In the genomic region with DNA sequence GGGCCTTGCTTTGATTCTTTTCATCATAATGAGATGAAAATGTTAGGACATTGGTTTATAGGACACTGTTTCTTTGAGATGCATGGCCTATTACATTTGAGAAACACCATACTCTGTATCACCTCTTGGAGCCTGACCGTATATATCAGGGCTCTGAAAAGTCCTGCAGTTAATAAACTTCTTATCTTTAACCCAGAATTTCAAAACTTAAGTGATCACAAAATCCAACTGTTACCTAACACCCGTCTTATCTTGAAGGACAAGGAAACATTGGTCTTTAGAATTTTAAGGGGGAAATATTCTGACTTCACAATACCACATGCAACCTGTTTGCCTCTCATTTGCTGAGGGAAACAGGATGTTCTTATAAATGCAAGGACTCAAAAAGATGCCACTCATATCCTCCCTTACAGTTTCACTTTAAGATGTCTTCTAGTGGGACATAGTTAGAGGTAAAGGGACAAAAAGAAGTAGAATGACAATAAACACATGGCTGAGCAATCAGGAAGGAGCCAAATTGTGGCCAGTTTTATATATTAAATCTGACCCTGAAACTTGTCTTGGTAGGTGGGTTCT, we compare ENCODE assay signal across 10 cellular contexts.
A peak's percentile ranks its signal among the peaks of the same experiment; 100 is the strongest.
DNase-seq lines count a peak whose midpoint lies in the region; ATAC-seq, FAIRE-seq and TF ChIP-seq lines count a peak whose summit lies in the region.
"Had no signal": no experiment of that assay in that cellular context is flagged by ENCODE, and none has a peak within 500 bp of the region (broad histone marks: within the 10 kb centered on the region; RNA-seq: fewer than 3 reads in every experiment).

No MANE protein-coding gene starts in this region.

- H3K4ac ChIP-seq in H1 (replicated peaks; ENCODE audit: insufficient read length, low read depth, low read length) = no peak overlapping the region

- TF ChIP-seq CTCF in H1 (IDR thresholded peaks at IDR 0.05; ENCODE audit: control extremely low read depth in 1 of 3, insufficient read depth in 1 of 3, low read depth in 1 of 3, low read length in 3 of 3) (no peak), tibial nerve (IDR thresholded peaks at IDR 0.05) (no peak)

- WGBS in H1 (ENCODE audit: extremely low coverage in 1 of 2, insufficient coverage in 1 of 2, insufficient read length in 1 of 2, insufficient replicate concordance in 2 of 2, low coverage in 1 of 2, low lambda C conversion rate in 2 of 2, missing lambda C conversion rate in 1 of 2), 2 experiments = 92% methylated on average over 2 of the region's 2 CpGs; no CpG with 5 or more reads in 1 of the 2 experiments
- 81 to 84% methylated on average over 2 of the region's 2 CpGs for WGBS in tibial nerve, 2 donors

- TF ChIP-seq POLR2A in H1 (IDR thresholded peaks at IDR 0.05; ENCODE audit: control extremely low read depth in 1 of 2, low read depth in 2 of 2, low read length in 2 of 2) = no peak
- TF ChIP-seq POLR2A in tibial nerve (IDR thresholded peaks at IDR 0.05) = no peak

- H4K91ac ChIP-seq in H1 (replicated peaks; ENCODE audit: insufficient read length, low read length) = no peak overlapping the region

- no peak for DNase-seq in activated naive CD4-positive, alpha-beta T cell treated with Interleukin-2 at 50 U/mL for 16 hours
- DNase-seq in H1 (ENCODE audit: low read depth in 1 of 2, low spot score in 2 of 2) (no peak), tibial nerve (ENCODE audit: low spot score in 2 of 2) (no peak), NCI-H1048 (lab: John Stamatoyannopoulos, UW) (no peak), NCI-H2171 treated with DMSO at 0.1 percent for 48 hours (lab: John Stamatoyannopoulos, UW) (no peak), NCI-H1417 (lab: John Stamatoyannopoulos, UW) (no peak)
- DNase-seq: NCI-H2081 treated with DMSO at 0.1 percent for 48 hours had no signal

- peak overlapping the region; percentile 38; the same call in 1 of the 2 replicates for H3K18ac ChIP-seq in H1 (ENCODE audit: extremely low read depth, low read length)

- no peak overlapping the region for H4K8ac ChIP-seq in H1 (ENCODE audit: extremely low read depth, insufficient read depth, low read length)

- H3K4me2 ChIP-seq in H1 (ENCODE audit: insufficient read depth in 1 of 2, low read depth in 2 of 2, low read length in 2 of 2) = no peak overlapping the region

- H2BK20ac ChIP-seq in H1 (ENCODE audit: low read length) = 0 out of 2 replicates have a peak overlapping the region, but pooled peaks have one; percentile 9

- POLR2A ChIA-PET in H1 (lab: Charles Lee; ENCODE audit: partially characterized antibody) = no interaction called here

- H3K9me3 ChIP-seq in H1 (ENCODE audit: insufficient read depth in 2 of 2, low read depth in 1 of 2, low read length in 1 of 2) (no peaks in the 10 kb centered on the region), tibial nerve (no peaks in the 10 kb centered on the region)

- no peak overlapping the region for H2AK5ac ChIP-seq in H1 (ENCODE audit: low read depth, low read length)

- H3K79me2 ChIP-seq in H1 (ENCODE audit: control insufficient read depth in 1 of 2, insufficient read depth in 2 of 2, low read length in 2 of 2) = no peaks in the 10 kb centered on the region

- CTCF ChIA-PET in H1 (lab: Charles Lee; ENCODE audit: partially characterized antibody) = interaction anchor here (0.9 to 3.0 kb wide), 12 partner anchors 11 to 278 kb away, joined by 3 to 22 read pairs (median 4); no protein-coding TSS in a partner anchor

- no peak for TF ChIP-seq RAD21 in H1 (IDR thresholded peaks at IDR 0.05 in 1 of 2, conservative IDR thresholded peaks at IDR 0.05 in 1 of 2; ENCODE audit: low read depth in 2 of 2, low read length in 2 of 2)

- H3K4me3 ChIP-seq in H1 (ENCODE audit: extremely low read depth in 1 of 4, insufficient read depth in 2 of 4, low read depth in 3 of 4, low read length in 4 of 4) (no peak overlapping the region), tibial nerve (no peak overlapping the region)

- no peak overlapping the region for H4K5ac ChIP-seq in H1 (ENCODE audit: insufficient read length, low read depth, low read length)

- peak overlapping the region; percentile 96 for H3K27ac Mint-ChIP-seq in activated naive CD4-positive, alpha-beta T cell treated with anti-CD3 and anti-CD28 coated beads, Interleukin-2, amount 50 U/mL, for 24 hours

- no peaks in the 10 kb centered on the region for H4K20me1 ChIP-seq in H1 (replicated peaks in 1 of 2; ENCODE audit: control insufficient read depth in 1 of 2, insufficient read depth in 2 of 2, low read length in 2 of 2)

- no peak for FAIRE-seq in H1 (lab: Jason Lieb, UNC)
- FAIRE-seq: colon had no signal

- no peak overlapping the region for H3K56ac ChIP-seq in H1 (replicated peaks; ENCODE audit: insufficient read length, low read depth, low read length)

- H2AFZ ChIP-seq in H1 (ENCODE audit: low read length) = 0 out of 2 replicates have a peak overlapping the region, but pooled peaks have one; percentile 17

- peaks cover 90% of the 10 kb centered on the region for H3K4me1 Mint-ChIP-seq in activated naive CD4-positive, alpha-beta T cell treated with anti-CD3 and anti-CD28 coated beads, Interleukin-2, amount 50 U/mL, for 24 hours

- peak; percentile 32 for ATAC-seq in HG03460 (IDR thresholded peaks at IDR 0.05; ENCODE audit: unreplicated experiment)

- no peak overlapping the region for H3K23ac ChIP-seq in H1 (ENCODE audit: insufficient read length)

- no peak overlapping the region for H3K14ac ChIP-seq in H1 (ENCODE audit: insufficient read length)

- H2BK5ac ChIP-seq in H1 (ENCODE audit: low read depth, low read length) = no peak overlapping the region

- H3K27ac ChIP-seq in H1 (ENCODE audit: low read depth, low read length) (no peak overlapping the region), tibial nerve (peak overlapping the region; percentile 41 to 85 (median 76))

- H3K79me1 ChIP-seq in H1 (ENCODE audit: low read depth, low read length) = no peaks in the 10 kb centered on the region

- peak overlapping the region; percentile 39 for H3K4me3 Mint-ChIP-seq in activated naive CD4-positive, alpha-beta T cell treated with anti-CD3 and anti-CD28 coated beads, Interleukin-2, amount 50 U/mL, for 24 hours

- peaks cover 10% of the 10 kb centered on the region for H3K36me3 Mint-ChIP-seq in activated naive CD4-positive, alpha-beta T cell treated with anti-CD3 and anti-CD28 coated beads, Interleukin-2, amount 50 U/mL, for 24 hours

- H2BK15ac ChIP-seq in H1 (ENCODE audit: low read length) = no peak overlapping the region

- H3K23me2 ChIP-seq in H1 (ENCODE audit: low read depth, low read length) = no peaks in the 10 kb centered on the region

- no peaks in the 10 kb centered on the region for H3K27me3 Mint-ChIP-seq in activated naive CD4-positive, alpha-beta T cell treated with anti-CD3 and anti-CD28 coated beads, Interleukin-2, amount 50 U/mL, for 24 hours

- no peak for TF ChIP-seq EP300 in H1 (IDR thresholded peaks at IDR 0.05; ENCODE audit: borderline replicate concordance in 1 of 2, low read depth in 2 of 2, low read length in 2 of 2)
- TF ChIP-seq EP300 in tibial nerve (IDR thresholded peaks at IDR 0.05) = no peak

- no peak overlapping the region for H2BK12ac ChIP-seq in H1 (ENCODE audit: low read depth, low read length)

- no peak overlapping the region for H3K9ac ChIP-seq in H1 (replicated peaks in 1 of 4; ENCODE audit: extremely low read depth in 1 of 4, low read depth in 3 of 4, low read length in 3 of 4)

- H3K9me3 Mint-ChIP-seq in activated naive CD4-positive, alpha-beta T cell treated with anti-CD3 and anti-CD28 coated beads, Interleukin-2, amount 50 U/mL, for 24 hours = no peaks in the 10 kb centered on the region

- H3K4me1 ChIP-seq in H1 (replicated peaks in 1 of 4; ENCODE audit: control insufficient read depth in 3 of 4, insufficient read depth in 4 of 4, low read length in 3 of 4) = peaks cover 0 to 6% (median 4%) of the 10 kb centered on the region in 4 experiments; a peak in 6 of 7 replicates
- peaks cover 0 to 65% (median 37%) of the 10 kb centered on the region in 4 donors for H3K4me1 ChIP-seq in tibial nerve

- H2BK120ac ChIP-seq in H1 (replicated peaks; ENCODE audit: low read depth, low read length) = no peak overlapping the region

- no peaks in the 10 kb centered on the region for H3K36me3 ChIP-seq in H1 (ENCODE audit: control insufficient read depth in 2 of 4, insufficient read depth in 4 of 4, low read length in 3 of 4)
- peaks cover 0 to 23% (median 0%) of the 10 kb centered on the region in 3 donors for H3K36me3 ChIP-seq in tibial nerve

- no peaks in the 10 kb centered on the region for H3K27me3 ChIP-seq in H1 (replicated peaks in 1 of 4; ENCODE audit: control insufficient read depth in 3 of 4, extremely low read depth in 1 of 4, insufficient read depth in 3 of 4, low read length in 3 of 4)
- H3K27me3 ChIP-seq in tibial nerve = no peaks in the 10 kb centered on the region

TF ChIP-seq in H1, 55 proteins besides CTCF, POLR2A, EP300 and RAD21 (continues in another document):
- TF ChIP-seq SRF (IDR thresholded peaks at IDR 0.05; ENCODE audit: low read depth, low read length) = no peak
- TF ChIP-seq, protein P1, sequence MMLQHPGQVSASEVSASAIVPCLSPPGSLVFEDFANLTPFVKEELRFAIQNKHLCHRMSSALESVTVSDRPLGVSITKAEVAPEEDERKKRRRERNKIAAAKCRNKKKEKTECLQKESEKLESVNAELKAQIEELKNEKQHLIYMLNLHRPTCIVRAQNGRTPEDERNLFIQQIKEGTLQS (IDR thresholded peaks at IDR 0.05; ENCODE audit: insufficient read depth, low read depth, low read length) = no peak
- TF ChIP-seq ASH2L (IDR thresholded peaks at IDR 0.05; ENCODE audit: low read length) = no peak
- no peak for TF ChIP-seq CEBPB (IDR thresholded peaks at IDR 0.05; ENCODE audit: low read depth, low read length)
- no peak for TF ChIP-seq NANOG (IDR thresholded peaks at IDR 0.05; ENCODE audit: insufficient read depth, low read depth, low read length, poor library complexity, severe bottlenecking)
- TF ChIP-seq BRCA1 (IDR thresholded peaks at IDR 0.05; ENCODE audit: low read depth, low read length) = no peak
- no peak for TF ChIP-seq CTBP2 (IDR thresholded peaks at IDR 0.05; ENCODE audit: borderline replicate concordance, insufficient read depth, insufficient read length, low read length)
